24 cellular contexts compared by ENCODE assay signal in the genomic region with DNA sequence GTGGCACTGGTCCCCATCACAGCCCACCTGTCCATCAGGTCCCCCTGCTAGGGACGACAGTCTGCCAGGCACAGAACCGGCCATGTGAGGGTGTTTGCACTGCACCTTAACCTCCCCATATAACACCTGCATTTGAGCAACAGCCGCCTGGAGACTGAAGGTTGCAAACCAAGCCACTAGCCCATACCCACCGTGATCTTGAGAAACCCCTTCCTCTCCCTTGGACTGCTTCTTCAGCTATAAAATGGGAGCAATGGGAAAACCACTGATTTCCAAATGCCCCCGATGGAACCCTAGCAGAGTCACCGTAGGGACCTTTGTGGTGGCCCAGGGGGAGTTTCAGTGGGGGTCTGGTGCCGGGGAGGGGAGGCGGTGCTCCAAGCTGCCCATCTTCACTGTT.
A peak's percentile ranks its signal among the peaks of the same experiment; 100 is the strongest.
DNase-seq lines count a peak whose midpoint lies in the region; ATAC-seq and TF ChIP-seq lines count a peak whose summit lies in the region.
"Had no signal": no experiment of that assay in that cellular context is flagged by ENCODE, and none has a peak within 500 bp of the region (broad histone marks: within the 10 kb centered on the region; RNA-seq: fewer than 3 reads in every experiment).

No MANE protein-coding gene starts in this region.

- H2BK15ac ChIP-seq in neuronal stem cell (ENCODE audit: low read length) = no peak overlapping the region

- no peak overlapping the region for H2BK120ac ChIP-seq in neuronal stem cell (ENCODE audit: low read depth, low read length)

- TF ChIP-seq POLR2A in spleen (IDR thresholded peaks at IDR 0.05) = no peak

- no peaks in the 10 kb centered on the region for H3K4me1 ChIP-seq in Karpas-422 (ENCODE audit: low read length)
- H3K4me1 ChIP-seq in neuronal stem cell (ENCODE audit: control insufficient read depth in 2 of 2, insufficient read depth in 1 of 2, low read depth in 1 of 2, low read length in 2 of 2) = no peaks in the 10 kb centered on the region
- H3K4me1 ChIP-seq in spleen = no peaks in the 10 kb centered on the region
- H3K4me1 ChIP-seq: A549 had no signal

- intact Hi-C loops in spleen (cut with DNase I; ENCODE audit: low total_unique reads) = no loop called here

- H3K36me3 ChIP-seq in Karpas-422 (ENCODE audit: insufficient read depth, low read length) (no peaks in the 10 kb centered on the region), neuronal stem cell (replicated peaks in 1 of 2; ENCODE audit: control insufficient read depth in 2 of 2, insufficient read depth in 2 of 2, low read length in 2 of 2) (no peaks in the 10 kb centered on the region), spleen (no peaks in the 10 kb centered on the region)
- H3K36me3 ChIP-seq: BLaER1 treated with 17β-estradiol and CSF1 and Interleukin-3, amounts not matched to agents 10 nM and 100 nM had no signal

- H3K27me3 ChIP-seq in Karpas-422 (ENCODE audit: low read length) = no peaks in the 10 kb centered on the region
- no peaks in the 10 kb centered on the region for H3K27me3 ChIP-seq in neuronal stem cell (ENCODE audit: control insufficient read depth in 3 of 3, insufficient read depth in 3 of 3, low read depth in 1 of 3, low read length in 3 of 3)
- H3K27me3 ChIP-seq in spleen (replicated peaks in 1 of 7) = peaks cover 0 to 8% (median 0%) of the 10 kb centered on the region in 7 donors
- H3K27me3 ChIP-seq: BLaER1 treated with 17β-estradiol and CSF1 and Interleukin-3, amounts not matched to agents 10 nM and 100 nM had no signal

- H3K79me2 ChIP-seq in Karpas-422 (ENCODE audit: low read length) = no peaks in the 10 kb centered on the region

- H3K23ac ChIP-seq in neuronal stem cell (ENCODE audit: low read depth, low read length, poor library complexity) = no peak overlapping the region

- H3K18ac ChIP-seq in neuronal stem cell (ENCODE audit: low read length) = peak overlapping the region; percentile 70

- no peak overlapping the region for H2AK5ac ChIP-seq in neuronal stem cell (ENCODE audit: low read depth, low read length)

- no peak overlapping the region for H2BK5ac ChIP-seq in neuronal stem cell (ENCODE audit: low read length)

- TF ChIP-seq CTCF in spleen (IDR thresholded peaks at IDR 0.05 in 8 of 11, conservative IDR thresholded peaks at IDR 0.05 in 3 of 11) = no peak

- H2BK12ac ChIP-seq in neuronal stem cell (ENCODE audit: low read length) = no peak overlapping the region

- H3K4me1 Mint-ChIP-seq in T-helper 2 cell treated with Interferon-gamma antibody and Interleukin-4, amounts not matched to agents 5 μg/mL and 100 μg/mL, for 36 hours (ENCODE audit: low read depth) = no peaks in the 10 kb centered on the region
- H3K4me1 Mint-ChIP-seq: B cell; CD4-positive, alpha-beta memory T cell; CD4-positive, CD25-positive, alpha-beta regulatory T cell; CD8-positive, alpha-beta memory T cell had no signal

- H4K8ac ChIP-seq in neuronal stem cell (ENCODE audit: low read depth, low read length) = no peak overlapping the region

- H3K4me3 Mint-ChIP-seq in T-helper 2 cell treated with Interferon-gamma antibody and Interleukin-4, amounts not matched to agents 5 μg/mL and 100 μg/mL, for 36 hours = no peak overlapping the region
- H3K4me3 Mint-ChIP-seq: B cell; CD4-positive, alpha-beta memory T cell; CD4-positive, CD25-positive, alpha-beta regulatory T cell; CD8-positive, alpha-beta memory T cell had no signal

- no peak overlapping the region for H3K14ac ChIP-seq in neuronal stem cell (ENCODE audit: low read length)

- ATAC-seq in GM21786 (IDR thresholded peaks at IDR 0.05; ENCODE audit: unreplicated experiment) = no peak
- ATAC-seq: A549, GM12878 had no signal

- H3K4me2 ChIP-seq in Karpas-422 (ENCODE audit: low read depth, low read length, poor library complexity, severe bottlenecking) = no peak overlapping the region
- H3K4me2 ChIP-seq in neuronal stem cell (ENCODE audit: insufficient read depth, low read length, poor library complexity, severe bottlenecking) = no peak overlapping the region
- H3K4me2 ChIP-seq: A549; BLaER1 treated with 17β-estradiol and CSF1 and Interleukin-3, amounts not matched to agents 10 nM and 100 nM had no signal

- H3K4ac ChIP-seq in neuronal stem cell (ENCODE audit: low read length) = no peak overlapping the region

- H4K20me1 ChIP-seq in Karpas-422 (ENCODE audit: insufficient read depth, low read depth, low read length) = no peaks in the 10 kb centered on the region
- H4K20me1 ChIP-seq: BLaER1 treated with 17β-estradiol and CSF1 and Interleukin-3, amounts not matched to agents 10 nM and 100 nM had no signal

- no peaks in the 10 kb centered on the region for H3K9me2 ChIP-seq in Karpas-422 (replicated peaks; ENCODE audit: insufficient read depth, low read length)

- H3K9me3 Mint-ChIP-seq in T-helper 2 cell treated with Interferon-gamma antibody and Interleukin-4, amounts not matched to agents 5 μg/mL and 100 μg/mL, for 36 hours = no peaks in the 10 kb centered on the region

- H3K27me3 Mint-ChIP-seq in T-helper 2 cell treated with Interferon-gamma antibody and Interleukin-4, amounts not matched to agents 5 μg/mL and 100 μg/mL, for 36 hours (ENCODE audit: low read depth) = no peaks in the 10 kb centered on the region

- peak; percentile 12 for DNase-seq in Karpas-422
- DNase-seq in neuronal stem cell (ENCODE audit: low spot score) = no peak
- peak; percentile 27 for DNase-seq in spleen
- no peak for DNase-seq in T-helper 2 cell treated with Interferon-gamma antibody and Interleukin-4, amounts not matched to agents 5 μg/mL and 100 μg/mL, for 36 hours (ENCODE audit: low spot score)
- DNase-seq in CD1c-positive myeloid dendritic cell (ENCODE audit: extremely low spot score) = no peak
- DNase-seq: AML-193; CD4-positive, alpha-beta memory T cell; CD4-positive, CD25-positive, alpha-beta regulatory T cell; CD8-positive, alpha-beta memory T cell; COR-L47; DMS 273 treated with DMSO at 0.1 percent for 48 hours; DMS153; DMS53; DMS79; DND-41; EL; GDM1 had no signal

- H2AFZ ChIP-seq in Karpas-422 (ENCODE audit: low read length) (no peak overlapping the region), neuronal stem cell (ENCODE audit: low read length) (no peak overlapping the region)

- no CpG with 5 or more reads among the region's 8 CpGs for WGBS in neuronal stem cell (ENCODE audit: extremely low coverage in 2 of 2, insufficient read length in 2 of 2, insufficient replicate concordance in 1 of 2), 2 donors
- WGBS in spleen, 5 donors = 78 to 87% (median 80%) methylated on average over 8 of the region's 8 CpGs

- no peak overlapping the region for H3K9ac ChIP-seq in Karpas-422 (ENCODE audit: low read length)
- no peak overlapping the region for H3K9ac ChIP-seq in neuronal stem cell (ENCODE audit: low read depth, low read length, poor library complexity)
- H3K9ac ChIP-seq: BLaER1 treated with 17β-estradiol and CSF1 and Interleukin-3, amounts not matched to agents 10 nM and 100 nM had no signal

- no peaks in the 10 kb centered on the region for H3K79me1 ChIP-seq in neuronal stem cell (ENCODE audit: low read depth, low read length)

- no peak overlapping the region for H3K27ac Mint-ChIP-seq in T-helper 2 cell treated with Interferon-gamma antibody and Interleukin-4, amounts not matched to agents 5 μg/mL and 100 μg/mL, for 36 hours
- H3K27ac Mint-ChIP-seq: B cell; CD4-positive, alpha-beta memory T cell; CD4-positive, CD25-positive, alpha-beta regulatory T cell; CD8-positive, alpha-beta memory T cell had no signal

- H3K4me3 ChIP-seq in Karpas-422 (ENCODE audit: low read length) (no peak overlapping the region), neuronal stem cell (ENCODE audit: low read length in 2 of 2) (no peak overlapping the region), spleen (no peak overlapping the region)
- H3K4me3 ChIP-seq: A549; BLaER1 treated with 17β-estradiol and CSF1 and Interleukin-3, amounts not matched to agents 10 nM and 100 nM; GM12878 had no signal

- H3K27ac ChIP-seq in Karpas-422 (ENCODE audit: low read length) = no peak overlapping the region
- no peak overlapping the region for H3K27ac ChIP-seq in neuronal stem cell (replicated peaks; ENCODE audit: low read length)
- no peak overlapping the region for H3K27ac ChIP-seq in spleen
- H3K27ac ChIP-seq: 22Rv1; A549; BLaER1 treated with 17β-estradiol and CSF1 and Interleukin-3, amounts not matched to agents 10 nM and 100 nM; C4-2B had no signal

- H3K36me3 Mint-ChIP-seq in T-helper 2 cell treated with Interferon-gamma antibody and Interleukin-4, amounts not matched to agents 5 μg/mL and 100 μg/mL, for 36 hours (ENCODE audit: low read depth) = no peaks in the 10 kb centered on the region
- H3K36me3 Mint-ChIP-seq: CD4-positive, alpha-beta memory T cell; CD4-positive, CD25-positive, alpha-beta regulatory T cell; CD8-positive, alpha-beta memory T cell had no signal

- no peak overlapping the region for H4K91ac ChIP-seq in neuronal stem cell (ENCODE audit: low read depth, low read length, poor library complexity)

- H3K9me3 ChIP-seq in Karpas-422 (ENCODE audit: low read length) (no peaks in the 10 kb centered on the region), neuronal stem cell (replicated peaks in 1 of 2; ENCODE audit: control insufficient read depth in 2 of 2, insufficient read depth in 1 of 2, low read depth in 1 of 2, low read length in 2 of 2) (no peaks in the 10 kb centered on the region), spleen (peaks cover 0 to 10% (median 6%) of the 10 kb centered on the region in 8 donors)

Comparison
In these comparisons a context has a peak if more than half of its experiments do, and no peak if none do; other contexts are left out.
1. DNase-seq: peak in Karpas-422 (single experiment) and spleen (single experiment); none in neuronal stem cell (single experiment), T-helper 2 cell treated with Interferon-gamma antibody and Interleukin-4, amounts not matched to agents 5 μg/mL and 100 μg/mL, for 36 hours (single experiment) and CD1c-positive myeloid dendritic cell (single experiment).